Comparison of ENCODE assay signal across 19 cellular contexts in genomic region chr10:125097409-125098070, GRCh38.
DNase-seq lines count a peak whose midpoint lies in the region; ATAC-seq and TF ChIP-seq lines count a peak whose summit lies in the region.
"Had no signal": no experiment of that assay in that cellular context is flagged by ENCODE, and none has a peak within 500 bp of the region (broad histone marks: within the 10 kb centered on the region; RNA-seq: fewer than 3 reads in every experiment).

No MANE protein-coding gene starts in this region.

- no peaks in the 10 kb centered on the region for H3K27me3 Mint-ChIP-seq in naive thymus-derived CD4-positive, alpha-beta T cell

- H3K27ac ChIP-seq in RWPE2 (ENCODE audit: poor library complexity, severe bottlenecking): peak overlapping the region; percentile 1
- peak overlapping the region; percentile 86 for H3K27ac ChIP-seq in mammary epithelial cell (ENCODE audit: insufficient read depth, low read depth, low read length)
- no peak overlapping the region for H3K27ac ChIP-seq in mesenchymal stem cell (ENCODE audit: low read length, poor library complexity, severe bottlenecking)
- H3K27ac ChIP-seq in suprapubic skin: no peak overlapping the region
- no peak overlapping the region for H3K27ac ChIP-seq in naive thymus-derived CD4-positive, alpha-beta T cell (ENCODE audit: low read depth, low read length)
- H3K27ac ChIP-seq: GM23248, Peyer's patch, SK-N-MC had no signal

- no peak overlapping the region for H2BK120ac ChIP-seq in mesenchymal stem cell (ENCODE audit: low read depth, low read length)

- H3K9ac ChIP-seq in mammary epithelial cell (ENCODE audit: insufficient read depth, low read length) (no peak overlapping the region), mesenchymal stem cell (ENCODE audit: low read length) (no peak overlapping the region)
- H3K9ac ChIP-seq: GM23248 had no signal

- H3K79me1 ChIP-seq in mesenchymal stem cell (replicated peaks; ENCODE audit: low read length, poor library complexity, severe bottlenecking): peaks cover 44% of the 10 kb centered on the region

- no peak for TF ChIP-seq POLR2A in suprapubic skin (IDR thresholded peaks at IDR 0.05)

- BruUV-seq in mammary epithelial cell (replicated peaks; lab: Mats Ljungman, UMichigan): no TSS peak

- H2AK5ac ChIP-seq in mesenchymal stem cell (ENCODE audit: low read length, severe bottlenecking): no peak overlapping the region

- H3K79me2 ChIP-seq in mammary epithelial cell (ENCODE audit: insufficient read depth, low read length): peaks cover 96% of the 10 kb centered on the region

- H3K9me3 Mint-ChIP-seq in naive thymus-derived CD4-positive, alpha-beta T cell: peaks cover 0 to 1% (median 0%) of the 10 kb centered on the region in 11 donors
- H3K9me3 Mint-ChIP-seq: CD8-positive, alpha-beta memory T cell had no signal

- no peaks in the 10 kb centered on the region for H3K36me3 Mint-ChIP-seq in naive thymus-derived CD4-positive, alpha-beta T cell
- H3K36me3 Mint-ChIP-seq: CD8-positive, alpha-beta memory T cell had no signal

- H3K18ac ChIP-seq in mesenchymal stem cell (ENCODE audit: low read depth in 1 of 2, low read length in 2 of 2): no peak overlapping the region

- no peak overlapping the region for H3K27ac Mint-ChIP-seq in naive thymus-derived CD4-positive, alpha-beta T cell
- H3K27ac Mint-ChIP-seq: CD8-positive, alpha-beta memory T cell had no signal

- H2BK12ac ChIP-seq in mesenchymal stem cell (ENCODE audit: low read length in 2 of 2): no peak overlapping the region

- H3K4me3 Mint-ChIP-seq in naive thymus-derived CD4-positive, alpha-beta T cell: no peak overlapping the region
- H3K4me3 Mint-ChIP-seq: CD8-positive, alpha-beta memory T cell had no signal

- H4K91ac ChIP-seq in mesenchymal stem cell (ENCODE audit: low read length): no peak overlapping the region

- DNase-seq in RWPE2 (ENCODE audit: low spot score) (no peak), mammary epithelial cell (no peak), mesenchymal stem cell (no peak), suprapubic skin (ENCODE audit: low spot score in 2 of 2) (peak; percentile 48 to 54)
- no peak for DNase-seq in naive thymus-derived CD4-positive, alpha-beta T cell
- DNase-seq: ACHN; C1 segment of cervical spinal cord; CD8-positive, alpha-beta memory T cell; DMS 273 treated with DMSO at 0.1 percent for 48 hours; GM23248; NCI-H1105; NCI-H2081 treated with DMSO at 0.1 percent for 48 hours; Peyer's patch; SHP77 had no signal

- no peak for TF ChIP-seq EP300 in suprapubic skin (IDR thresholded peaks at IDR 0.05)

- H3K4me1 ChIP-seq in RWPE2 (ENCODE audit: insufficient read depth, poor library complexity, severe bottlenecking): peaks cover 43% of the 10 kb centered on the region
- peaks cover 29% of the 10 kb centered on the region for H3K4me1 ChIP-seq in mammary epithelial cell (ENCODE audit: insufficient read depth, low read length)
- peaks cover 33% of the 10 kb centered on the region for H3K4me1 ChIP-seq in mesenchymal stem cell (ENCODE audit: control insufficient read depth, insufficient read depth, low read depth, low read length)
- peaks cover 31% of the 10 kb centered on the region for H3K4me1 ChIP-seq in suprapubic skin
- no peaks in the 10 kb centered on the region for H3K4me1 ChIP-seq in naive thymus-derived CD4-positive, alpha-beta T cell (ENCODE audit: control insufficient read depth in 2 of 2, insufficient read depth in 2 of 2, low read length in 2 of 2)

- POLR2A ChIA-PET in naive thymus-derived CD4-positive, alpha-beta T cell (lab: Charles Lee): no interaction called here

- no peaks in the 10 kb centered on the region for H3K27me3 ChIP-seq in RWPE2 (ENCODE audit: insufficient read depth, poor library complexity, severe bottlenecking)
- no peaks in the 10 kb centered on the region for H3K27me3 ChIP-seq in mammary epithelial cell (ENCODE audit: insufficient read depth, low read length)
- no peaks in the 10 kb centered on the region for H3K27me3 ChIP-seq in mesenchymal stem cell (ENCODE audit: control insufficient read depth in 1 of 2, insufficient read depth in 1 of 2, low read length in 2 of 2)
- H3K27me3 ChIP-seq in suprapubic skin: no peaks in the 10 kb centered on the region
- no peaks in the 10 kb centered on the region for H3K27me3 ChIP-seq in naive thymus-derived CD4-positive, alpha-beta T cell (ENCODE audit: control insufficient read depth in 2 of 2, insufficient read depth in 2 of 2, low read length in 2 of 2)
- H3K27me3 ChIP-seq: Peyer's patch had no signal

- H3K4ac ChIP-seq in mesenchymal stem cell (ENCODE audit: low read depth in 1 of 2, low read length in 2 of 2): no peak overlapping the region

- H3K36me3 ChIP-seq in RWPE2 (ENCODE audit: low read depth): peaks cover 65% of the 10 kb centered on the region
- H3K36me3 ChIP-seq in mammary epithelial cell (ENCODE audit: insufficient read depth, low read length): peaks cover 5% of the 10 kb centered on the region
- H3K36me3 ChIP-seq in mesenchymal stem cell (ENCODE audit: control insufficient read depth in 1 of 2, insufficient read depth in 2 of 2, low read depth in 1 of 2, low read length in 2 of 2): peaks cover 19 to 47% of the 10 kb centered on the region in 2 experiments
- H3K36me3 ChIP-seq in suprapubic skin: no peaks in the 10 kb centered on the region
- H3K36me3 ChIP-seq in naive thymus-derived CD4-positive, alpha-beta T cell (ENCODE audit: control insufficient read depth in 2 of 3, insufficient read depth in 3 of 3, low read length in 3 of 3): no peaks in the 10 kb centered on the region

- peaks cover 8% of the 10 kb centered on the region for H4K20me1 ChIP-seq in mammary epithelial cell (ENCODE audit: insufficient read depth, low read length)

- intact Hi-C loops in mammary epithelial cell (cut with micrococcal nuclease): no loop called here
- intact Hi-C loops in naive thymus-derived CD4-positive, alpha-beta T cell (cut with micrococcal nuclease): no loop called here

- no peak overlapping the region for H2BK5ac ChIP-seq in mesenchymal stem cell (ENCODE audit: low read depth, low read length, poor library complexity, severe bottlenecking)

- no peak for ATAC-seq in RWPE2 (ENCODE audit: low read depth)
- ATAC-seq in GM21619 (IDR thresholded peaks at IDR 0.05; ENCODE audit: unreplicated experiment): no peak
- no peak for ATAC-seq in HG02973 (IDR thresholded peaks at IDR 0.05; ENCODE audit: unreplicated experiment)
- ATAC-seq in naive thymus-derived CD4-positive, alpha-beta T cell: no peak
- ATAC-seq: HCT116, K562 had no signal

- dilution Hi-C loops in mammary epithelial cell (cut with HindIII; ENCODE audit: low sequenced_read_pairs): no loop called here

- H4K8ac ChIP-seq in mesenchymal stem cell (ENCODE audit: low read length): peak overlapping the region; percentile 27

- H3K4me3 ChIP-seq in RWPE2 (ENCODE audit: severe bottlenecking) (no peak overlapping the region), mammary epithelial cell (replicated peaks in 1 of 3; ENCODE audit: insufficient read depth in 1 of 3, low read depth in 2 of 3, low read length in 3 of 3) (no peak overlapping the region), mesenchymal stem cell (ENCODE audit: insufficient read depth in 1 of 2, low read depth in 1 of 2, low read length in 2 of 2) (no peak overlapping the region), suprapubic skin (no peak overlapping the region)
- H3K4me3 ChIP-seq in naive thymus-derived CD4-positive, alpha-beta T cell (ENCODE audit: low read length): no peak overlapping the region
- H3K4me3 ChIP-seq: GM23248, K562, Peyer's patch, SK-N-MC had no signal

- no peak overlapping the region for H3K23ac ChIP-seq in mesenchymal stem cell (ENCODE audit: low read length in 2 of 2)

- H3K14ac ChIP-seq in mesenchymal stem cell (ENCODE audit: low read length in 2 of 2): no peak overlapping the region

- CTCF ChIA-PET in mammary epithelial cell (lab: Charles Lee; ENCODE audit: low non-redundant PET): no interaction called here
- CTCF ChIA-PET in naive thymus-derived CD4-positive, alpha-beta T cell (lab: Charles Lee): no interaction called here

- in situ Hi-C loops in mammary epithelial cell (cut with MboI; ENCODE audit: low sequenced_read_pairs in 2 of 2): no loop called here

- H3K4me1 Mint-ChIP-seq in naive thymus-derived CD4-positive, alpha-beta T cell: peaks cover 0 to 19% (median 0%) of the 10 kb centered on the region in 7 donors

- no peak overlapping the region for H3K4me2 ChIP-seq in mammary epithelial cell (ENCODE audit: insufficient read depth, low read depth, low read length)
- no peak overlapping the region for H3K4me2 ChIP-seq in mesenchymal stem cell (ENCODE audit: low read length, poor library complexity, severe bottlenecking)

- TF ChIP-seq CTCF in RWPE2 (IDR thresholded peaks at IDR 0.05; ENCODE audit: poor library complexity, severe bottlenecking) (no peak), mammary epithelial cell (conservative IDR thresholded peaks at IDR 0.05 in 1 of 2, IDR thresholded peaks at IDR 0.05 in 1 of 2; ENCODE audit: extremely low read depth in 1 of 2, insufficient read depth in 1 of 2, low read depth in 1 of 2, low read length in 2 of 2) (no peak), suprapubic skin (IDR thresholded peaks at IDR 0.05) (no peak)

- H2BK15ac ChIP-seq in mesenchymal stem cell (ENCODE audit: low read depth, poor library complexity, severe bottlenecking): no peak overlapping the region

- H3K9me3 ChIP-seq in RWPE2 (ENCODE audit: severe bottlenecking) (no peaks in the 10 kb centered on the region), mammary epithelial cell (replicated peaks; ENCODE audit: insufficient read depth, low read length) (no peaks in the 10 kb centered on the region), mesenchymal stem cell (ENCODE audit: control insufficient read depth, low read length) (no peaks in the 10 kb centered on the region), suprapubic skin (no peaks in the 10 kb centered on the region)
- H3K9me3 ChIP-seq in naive thymus-derived CD4-positive, alpha-beta T cell (ENCODE audit: control insufficient read depth in 2 of 3, low read length in 3 of 3): no peaks in the 10 kb centered on the region
- H3K9me3 ChIP-seq: Peyer's patch had no signal

- no peak overlapping the region for H2AFZ ChIP-seq in mammary epithelial cell (ENCODE audit: low read depth, low read length)
- no peak overlapping the region for H2AFZ ChIP-seq in mesenchymal stem cell (ENCODE audit: low read depth, low read length)
- H2AFZ ChIP-seq: GM23248 had no signal

- WGBS in mammary epithelial cell (ENCODE audit: low coverage, missing lambda C conversion rate): 97% methylated on average over 14 of the region's 20 CpGs
- WGBS in mesenchymal stem cell: 94% methylated on average over 20 of the region's 20 CpGs
- WGBS in suprapubic skin: 93% methylated on average over 20 of the region's 20 CpGs

Comparison
In these comparisons a context has a peak if more than half of its experiments do, and no peak if none do; other contexts are left out.
1. DNase-seq: peak in suprapubic skin (2 of 2); none in RWPE2 (single experiment), mammary epithelial cell (single experiment), mesenchymal stem cell (single experiment) and naive thymus-derived CD4-positive, alpha-beta T cell (0 of 9).
2. H3K27ac ChIP-seq: peak in RWPE2 (single experiment) and mammary epithelial cell (single experiment); none in mesenchymal stem cell (single experiment), suprapubic skin (single experiment) and naive thymus-derived CD4-positive, alpha-beta T cell (single experiment).